ENCODE assay signal across 8 cellular contexts in the genomic region with DNA sequence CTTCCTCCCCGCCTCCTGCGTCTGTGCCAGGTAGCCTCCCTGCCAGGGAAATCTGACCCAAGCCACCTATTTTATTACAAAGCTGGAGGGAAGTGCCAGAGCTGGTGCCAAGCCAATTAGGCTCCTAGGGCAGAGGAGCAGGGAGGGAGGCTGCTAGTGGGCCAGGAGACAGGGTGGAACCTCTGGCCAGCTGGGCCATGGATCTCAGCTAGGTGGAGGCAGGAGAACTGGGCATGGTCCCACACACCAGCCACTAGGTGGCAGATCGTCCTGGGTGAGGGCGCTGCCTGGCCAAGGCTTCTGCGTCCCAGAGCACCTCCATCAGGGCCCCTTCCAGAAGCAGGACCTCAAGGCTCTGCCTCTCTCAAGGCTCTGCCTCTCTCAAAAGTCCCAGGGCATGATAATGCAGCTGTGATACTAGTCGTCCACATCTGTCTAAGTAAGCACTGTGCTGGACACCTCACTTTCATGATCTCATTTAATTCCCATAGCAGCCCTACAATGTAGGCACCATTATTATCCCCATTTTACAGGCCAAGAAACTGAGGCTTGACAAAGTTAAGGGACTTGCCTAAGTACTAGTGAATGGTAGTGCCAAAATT. TPM values are rescaled to one million over a fixed set of nuclear protein-coding genes. Genes with fewer than 3 reads are reported as not detected.
DNase-seq lines count a peak whose midpoint lies in the region; ATAC-seq, FAIRE-seq and TF ChIP-seq lines count a peak whose summit lies in the region.

No MANE protein-coding gene starts in this region.

- intact Hi-C loops in HCT116 (cut with micrococcal nuclease): loop anchor here (1.0 to 2.0 kb wide), 2 partner anchors 26 to 62 kb away; a partner anchor contains a TSS
- intact Hi-C loops in HepG2 (cut with micrococcal nuclease; ENCODE audit: unreplicated experiment): loop anchor here (1.0 to 5.0 kb wide), 2 partner anchors 38 to 62 kb away; no protein-coding TSS in a partner anchor

- H3K27ac ChIP-seq in HCT116 (ENCODE audit: low read depth, low read length): no peak overlapping the region
- no peak overlapping the region for H3K27ac ChIP-seq in HepG2 (ENCODE audit: extremely low read length, insufficient read depth, low read length)

- in situ Hi-C loops in HepG2 (cut with HindIII; ENCODE audit: extremely low pct_ligation_motif_present, low pct_unique_long_range_greater_than_20kb): loop anchor here (5.0 kb wide), 1 partner anchor 63 kb away; no protein-coding TSS in a partner anchor

- H3K36me3 ChIP-seq in HCT116 (ENCODE audit: control insufficient read depth in 1 of 2, insufficient read depth in 2 of 2, low read length in 2 of 2) (no peaks in the 10 kb centered on the region), HepG2 (replicated peaks in 1 of 2; ENCODE audit: control insufficient read depth in 1 of 2, insufficient read depth in 2 of 2, low read length in 2 of 2) (no peaks in the 10 kb centered on the region)

- TF ChIP-seq CTCF in HCT116 (IDR thresholded peaks at IDR 0.05 in 2 of 3, conservative IDR thresholded peaks at IDR 0.05 in 1 of 3; ENCODE audit: borderline replicate concordance in 1 of 3, insufficient read depth in 1 of 3, low read depth in 2 of 3, low read length in 2 of 3) (peak; percentile 84 to 96 (median 94)), choroid plexus epithelial cell (conservative IDR thresholded peaks at IDR 0.05; ENCODE audit: low read depth, low read length) (peak; percentile 90), HepG2 (CRISPR knock-in tag; IDR thresholded peaks at IDR 0.05) (peak; percentile 96)

- DNase-seq in GM04504 (ENCODE audit: low read depth) (peak; percentile 32), HCT116 (ENCODE audit: low read depth, low spot score) (peak; percentile 56), NCI-H2107 (lab: John Stamatoyannopoulos, UW) (peak; percentile 63), choroid plexus epithelial cell (ENCODE audit: low read depth) (peak; percentile 82), HepG2 (ENCODE audit: low spot score) (peak; percentile 61)
- DNase-seq in activated CD4-positive, alpha-beta T cell treated with anti-CD3 and anti-CD28 coated beads for 1 hour: peak; percentile 44
- DNase-seq in stimulated activated CD8-positive, alpha-beta memory T cell treated with anti-CD3 and anti-CD28 coated beads, Interleukin-12 subunit alpha, Interleukin-12 subunit beta, amount 100 ng/mL, for 1 hour (ENCODE audit: low read depth): peak; percentile 26

- no peak overlapping the region for H2AFZ ChIP-seq in HCT116 (ENCODE audit: low read depth, low read length, poor library complexity, severe bottlenecking)
- no peak overlapping the region for H2AFZ ChIP-seq in HepG2 (ENCODE audit: low read length)

- H3K4me1 ChIP-seq in HCT116 (ENCODE audit: control insufficient read depth in 1 of 2, insufficient read depth in 2 of 2, low read length in 2 of 2) (peaks cover 17 to 35% of the 10 kb centered on the region in 2 experiments), HepG2 (ENCODE audit: insufficient read depth, low read length) (peaks cover 59% of the 10 kb centered on the region)

- H3K9ac ChIP-seq in HCT116 (ENCODE audit: low read length): no peak overlapping the region
- no peak overlapping the region for H3K9ac ChIP-seq in HepG2 (ENCODE audit: insufficient read depth, low read depth, low read length)

- H3K79me2 ChIP-seq in HCT116 (ENCODE audit: insufficient read depth, low read length) (peaks cover 5% of the 10 kb centered on the region), HepG2 (ENCODE audit: insufficient read depth, low read length) (peaks cover 7% of the 10 kb centered on the region)

- peak; percentile 84 for ATAC-seq in HCT116
- ATAC-seq in HepG2: peak; percentile 78
- no peak for ATAC-seq in HG03571 (IDR thresholded peaks at IDR 0.05; ENCODE audit: unreplicated experiment)

- TF ChIP-seq EP300 in HepG2 (IDR thresholded peaks at IDR 0.05; ENCODE audit: low read depth in 2 of 2, low read length in 2 of 2) (no peak), HepG2 (CRISPR knock-in tag; IDR thresholded peaks at IDR 0.05; ENCODE audit: borderline replicate concordance) (no peak)

- no peak for TF ChIP-seq POLR2A in HCT116 (IDR thresholded peaks at IDR 0.05; ENCODE audit: borderline replicate concordance, extremely low read depth, insufficient read depth, insufficient read length)
- TF ChIP-seq POLR2A in HepG2 (IDR thresholded peaks at IDR 0.05; ENCODE audit: insufficient read depth in 1 of 2, low read depth in 2 of 2, low read length in 2 of 2): no peak

- BruUV-seq in HCT116 (replicated peaks; lab: Mats Ljungman, UMichigan) (no TSS peak), HepG2 (replicated peaks; lab: Mats Ljungman, UMichigan) (no TSS peak)

- peak; percentile 76 for FAIRE-seq in HepG2 (lab: Jason Lieb, UNC)

- H3K4me2 ChIP-seq in HCT116 (ENCODE audit: low read length) (peak overlapping the region; percentile 28; the same call in 1 of the 2 replicates), HepG2 (ENCODE audit: low read depth, low read length) (no peak overlapping the region)

- 63% methylated on average over 3 of the region's 6 CpGs for WGBS in HepG2 (ENCODE audit: low lambda C conversion rate)

- H3K9me3 ChIP-seq in HCT116 (ENCODE audit: control insufficient read depth in 1 of 2, insufficient read depth in 1 of 2, low read depth in 1 of 2, low read length in 2 of 2): no peaks in the 10 kb centered on the region
- no peaks in the 10 kb centered on the region for H3K9me3 ChIP-seq in HepG2 (ENCODE audit: low read length)

- RAD21 ChIA-PET in HCT116 (lab: Charles Lee; ENCODE audit: low non-redundant PET in 1 of 2, low total read pairs in 2 of 2, uncharacterized antibody in 2 of 2, unreplicated experiment in 2 of 2): interaction anchor here (1.1 to 1.7 kb wide), 2 partner anchors 61 to 62 kb away, joined by 3 to 9 read pairs; no protein-coding TSS in a partner anchor

- POLR2A ChIA-PET in HCT116 (lab: Charles Lee): interaction anchor here (1.2 to 2.4 kb wide), 2 partner anchors 26 to 61 kb away, joined by 3 to 10 read pairs; a partner anchor contains a TSS
- POLR2A ChIA-PET in HepG2 (lab: Yijun Ruan, JAX): interaction anchor here (0.9 to 9.0 kb wide), 5 partner anchors 9 to 35 kb away, joined by 3 to 75 read pairs (median 5); a partner anchor contains a TSS

- H3K9me2 ChIP-seq in HCT116 (ENCODE audit: insufficient read depth): no peaks in the 10 kb centered on the region

- peak; percentile 87 for TF ChIP-seq RAD21 in HCT116 (IDR thresholded peaks at IDR 0.05; ENCODE audit: low read depth)
- peak; percentile 91 for TF ChIP-seq RAD21 in HepG2 (CRISPR knock-in tag; IDR thresholded peaks at IDR 0.05)

- H3K27me3 ChIP-seq in HCT116 (ENCODE audit: insufficient read depth, low read length) (no peaks in the 10 kb centered on the region), HepG2 (ENCODE audit: control insufficient read depth in 1 of 2, insufficient read depth in 2 of 2, low read length in 2 of 2) (no peaks in the 10 kb centered on the region; a peak in 1 of 5 replicates)

- CTCF ChIA-PET in HCT116 (lab: Charles Lee): interaction anchor here (0.9 to 2.9 kb wide), 4 partner anchors 15 to 61 kb away, joined by 3 to 28 read pairs (median 5); a partner anchor contains a TSS
- CTCF ChIA-PET in HepG2 (lab: Yijun Ruan, JAX; ENCODE audit: low intra/inter-chr PET ratio, low total read pairs): interaction anchor here (1.1 to 4.7 kb wide), 5 partner anchors 21 to 64 kb away, joined by 4 to 53 read pairs (median 7); no protein-coding TSS in a partner anchor

- H3K4me3 ChIP-seq in HCT116 (replicated peaks in 1 of 2; ENCODE audit: low read depth in 1 of 2, low read length in 2 of 2) (no peak overlapping the region), choroid plexus epithelial cell (ENCODE audit: low read depth, low read length) (no peak overlapping the region), HepG2 (replicated peaks in 1 of 3; ENCODE audit: insufficient read depth in 1 of 3, low read depth in 2 of 3, low read length in 3 of 3) (no peak overlapping the region)

- H4K20me1 ChIP-seq in HCT116 (ENCODE audit: insufficient read depth): no peaks in the 10 kb centered on the region
- H4K20me1 ChIP-seq in HepG2 (ENCODE audit: insufficient read depth, low read length): no peaks in the 10 kb centered on the region

RNA-seq across cellular contexts. Expression of a gene that starts 4.5 kb away (rescaled TPM):
- total RNA-seq in HCT116 (2021; ENCODE audit: unreplicated experiment) (33.6 TPM), HepG2 (2016; rRNA removed; fragmentation: Illumina TruSeq; extraction: Trizol) (25.7 and 37.0 TPM in 2 replicates)
- 25.1 and 33.3 TPM in 2 replicates for polyA plus RNA-seq in HCT116 (2012)
- total RNA-seq in HepG2 (2016; cell fraction: cytosol; rRNA removed; fragmentation: Illumina TruSeq; extraction: Trizol; ENCODE audit: low read depth): 4.3 and 5.1 TPM in 2 replicates
- 25.2 and 37.3 TPM in 2 replicates for total RNA-seq in HepG2 (2016; cell fraction: insoluble cytoplasmic fraction; rRNA removed; fragmentation: Illumina TruSeq; extraction: Trizol)
- 14.7 and 16.2 TPM in 2 replicates for total RNA-seq in HepG2 (2016; cell fraction: membrane; rRNA removed; fragmentation: Illumina TruSeq; extraction: Trizol)
- total RNA-seq in HepG2 (2016; cell fraction: nucleus; rRNA removed; fragmentation: Illumina TruSeq; extraction: Trizol): 30.4 and 35.0 TPM in 2 replicates
- 21.0 and 23.2 TPM in 2 replicates for polyA plus RNA-seq in HepG2 (2011; rRNA removed)
- 21.9 and 27.5 TPM in 2 replicates for polyA plus RNA-seq in HepG2 (2011; cell fraction: cytosol; rRNA removed)
- polyA plus RNA-seq in HepG2 (2011; cell fraction: nucleus; rRNA removed): 11.4 TPM in 2 replicates
- 13.7 and 19.5 TPM in 2 replicates for polyA plus RNA-seq in HepG2 (2012)
- 5.2 and 6.1 TPM in 2 replicates for polyA plus RNA-seq in HepG2 (2016; cell fraction: cytosol; fragmentation: Illumina TruSeq; extraction: Trizol; ENCODE audit: low read depth)
- polyA plus RNA-seq in HepG2 (2016; cell fraction: insoluble cytoplasmic fraction; fragmentation: Illumina TruSeq; extraction: Trizol; ENCODE audit: low read depth): 20.1 and 21.3 TPM in 2 replicates
- 10.2 and 12.2 TPM in 2 replicates for polyA plus RNA-seq in HepG2 (2016; cell fraction: membrane; fragmentation: Illumina TruSeq; extraction: Trizol; ENCODE audit: low read depth)
- polyA plus RNA-seq in HepG2 (2016; cell fraction: nucleus; fragmentation: Illumina TruSeq; extraction: Trizol; ENCODE audit: insufficient read depth, low read depth): 32.4 and 36.2 TPM in 2 replicates
- polyA minus RNA-seq in HepG2 (2011; rRNA and poly(A)+ RNA removed; ENCODE audit: low replicate concordance): 79.7 and 80.7 TPM in 2 replicates
- 17.0 and 17.7 TPM in 2 replicates for polyA minus RNA-seq in HepG2 (2011; cell fraction: cytosol; rRNA and poly(A)+ RNA removed)
- polyA minus RNA-seq in HepG2 (2011; cell fraction: nucleus; rRNA and poly(A)+ RNA removed): 15.6 and 15.8 TPM in 2 replicates

RNA-seq across cellular contexts. Expression of a gene that starts 26.3 kb away (rescaled TPM):
- total RNA-seq in HCT116 (2021; ENCODE audit: unreplicated experiment): 34.4 TPM
- polyA plus RNA-seq in HCT116 (2012): 34.6 and 38.9 TPM in 2 replicates
- 1.6 and 4.3 TPM in 2 replicates for total RNA-seq in HepG2 (2016; rRNA removed; fragmentation: Illumina TruSeq; extraction: Trizol)
- 0.79 and 1.0 TPM in 2 replicates for total RNA-seq in HepG2 (2016; cell fraction: cytosol; rRNA removed; fragmentation: Illumina TruSeq; extraction: Trizol; ENCODE audit: low read depth)
- total RNA-seq in HepG2 (2016; cell fraction: insoluble cytoplasmic fraction; rRNA removed; fragmentation: Illumina TruSeq; extraction: Trizol): 1.7 and 3.8 TPM in 2 replicates
- 2.3 and 2.6 TPM in 2 replicates for total RNA-seq in HepG2 (2016; cell fraction: membrane; rRNA removed; fragmentation: Illumina TruSeq; extraction: Trizol)
- total RNA-seq in HepG2 (2016; cell fraction: nucleus; rRNA removed; fragmentation: Illumina TruSeq; extraction: Trizol): 4.3 and 4.4 TPM in 2 replicates
- polyA plus RNA-seq in HepG2 (2011; rRNA removed): 40.7 and 47.7 TPM in 2 replicates
- polyA plus RNA-seq in HepG2 (2011; cell fraction: cytosol; rRNA removed): 43.8 and 46.4 TPM in 2 replicates
- polyA plus RNA-seq in HepG2 (2011; cell fraction: nucleus; rRNA removed): 49.0 and 56.6 TPM in 2 replicates
- 26.9 and 29.1 TPM in 2 replicates for polyA plus RNA-seq in HepG2 (2012)
- 4.3 and 5.2 TPM in 2 replicates for polyA plus RNA-seq in HepG2 (2016; cell fraction: cytosol; fragmentation: Illumina TruSeq; extraction: Trizol; ENCODE audit: low read depth)
- 19.3 and 22.7 TPM in 2 replicates for polyA plus RNA-seq in HepG2 (2016; cell fraction: insoluble cytoplasmic fraction; fragmentation: Illumina TruSeq; extraction: Trizol; ENCODE audit: low read depth)
- polyA plus RNA-seq in HepG2 (2016; cell fraction: membrane; fragmentation: Illumina TruSeq; extraction: Trizol; ENCODE audit: low read depth): 3.2 and 3.3 TPM in 2 replicates
- 26.1 and 26.5 TPM in 2 replicates for polyA plus RNA-seq in HepG2 (2016; cell fraction: nucleus; fragmentation: Illumina TruSeq; extraction: Trizol; ENCODE audit: insufficient read depth, low read depth)
- 30.4 and 51.6 TPM in 2 replicates for polyA minus RNA-seq in HepG2 (2011; rRNA and poly(A)+ RNA removed; ENCODE audit: low replicate concordance)
- polyA minus RNA-seq in HepG2 (2011; cell fraction: cytosol; rRNA and poly(A)+ RNA removed): 17.5 and 20.8 TPM in 2 replicates
- 17.8 and 23.6 TPM in 2 replicates for polyA minus RNA-seq in HepG2 (2011; cell fraction: nucleus; rRNA and poly(A)+ RNA removed)

Comparison
In these comparisons a context has a peak if more than half of its experiments do, and no peak if none do; other contexts are left out.
1. DNase-seq: peak in every context shown above with its lines; median percentile 82 in choroid plexus epithelial cell; 63 in NCI-H2107; 61 in HepG2; 56 in HCT116; 44 in activated CD4-positive, alpha-beta T cell treated with anti-CD3 and anti-CD28 coated beads for 1 hour; 32 in GM04504; 26 in stimulated activated CD8-positive, alpha-beta memory T cell treated with anti-CD3 and anti-CD28 coated beads, Interleukin-12 subunit alpha, Interleukin-12 subunit beta, amount 100 ng/mL, for 1 hour.